8 cellular contexts compared by ENCODE assay signal in genomic region chr2:215931256-215931903, GRCh38.
DNase-seq lines count a peak whose midpoint lies in the region; ATAC-seq and TF ChIP-seq lines count a peak whose summit lies in the region.

No MANE protein-coding gene starts in this region.

- intact Hi-C loops in lower leg skin (cut with DNase I; ENCODE audit: low total_unique reads), result no loop called here

- TF ChIP-seq POLR2A in lower leg skin (IDR thresholded peaks at IDR 0.05), result no peak

- DNase-seq in Ammon's horn (ENCODE audit: low spot score) (peak; percentile 85), NCI-H226 (peak; percentile 35), dedifferentiated amniotic fluid mesenchymal stem cell (ENCODE audit: extremely low spot score) (peak; percentile 88), lower leg skin (ENCODE audit: low spot score in 2 of 2) (peak; percentile 69 to 85)
- peak; percentile 11 for DNase-seq in stimulated activated CD8-positive, alpha-beta memory T cell treated with anti-CD3 and anti-CD28 coated beads, Interleukin-12 subunit alpha, Interleukin-12 subunit beta, amount 100 ng/mL, for 24 hours (ENCODE audit: extremely low read depth)

- WGBS in lower leg skin, 2 donors, result 7 to 9% methylated on average over 8 of the region's 8 CpGs

- no peak overlapping the region for H3K4me3 ChIP-seq in lower leg skin (ENCODE audit: low read depth, poor library complexity, severe bottlenecking)

- TF ChIP-seq CTCF in lower leg skin (IDR thresholded peaks at IDR 0.05), result peak in 1 of 3 donors; percentile 40

- ATAC-seq in GM18868 (IDR thresholded peaks at IDR 0.05; ENCODE audit: unreplicated experiment) (peak; percentile 78), HG03103 (IDR thresholded peaks at IDR 0.05; ENCODE audit: low read depth, unreplicated experiment) (peak; percentile 88)
- ATAC-seq in activated CD4-positive, CD25-positive, alpha-beta regulatory T cell treated with anti-CD3 and anti-CD28 coated beads, Interleukin-2, amount 50 U/mL, for 24 hours, result peak; percentile 45 to 51

Comparison
In these comparisons a context has a peak if more than half of its experiments do, and no peak if none do; other contexts are left out.
1. DNase-seq: peak in every context shown above with its lines; median percentile 88 in dedifferentiated amniotic fluid mesenchymal stem cell; 85 in Ammon's horn; 77 in lower leg skin; 35 in NCI-H226; 11 in stimulated activated CD8-positive, alpha-beta memory T cell treated with anti-CD3 and anti-CD28 coated beads, Interleukin-12 subunit alpha, Interleukin-12 subunit beta, amount 100 ng/mL, for 24 hours.